25 cellular contexts compared by ENCODE assay signal in genomic region chr2:29983308-29983707, GRCh38.
"Had no signal": no experiment of that assay in that cellular context is flagged by ENCODE, and none has a peak within 500 bp of the region (broad histone marks: within the 10 kb centered on the region; RNA-seq: fewer than 3 reads in every experiment).

No MANE protein-coding gene starts in this region.

- H3K4me1 ChIP-seq: adrenal gland, body of pancreas had no signal

- H3K27me3 ChIP-seq: adrenal gland, body of pancreas had no signal

- H3K9me3 ChIP-seq: adrenal gland, body of pancreas had no signal

- H3K36me3 ChIP-seq: adrenal gland had no signal

- DNase-seq: activated CD4-positive, alpha-beta memory T cell treated with anti-CD3 and anti-CD28 coated beads for 36 hours; activated CD4-positive, alpha-beta T cell treated with anti-CD3 and anti-CD28 coated beads for 36 hours; activated CD4-positive, alpha-beta T cell treated with anti-CD3 and anti-CD28 coated beads, Interleukin-2, amount 10 ng/mL, durations not matched to agents 24 days and 14 days; activated CD4-positive, CD25-positive, alpha-beta regulatory T cell; activated CD4-positive, CD25-positive, alpha-beta regulatory T cell treated with anti-CD3 and anti-CD28 coated beads, Interleukin-2, amount 50 U/mL, for 72 hours; activated CD8-positive, alpha-beta memory T cell treated with anti-CD3 and anti-CD28 coated beads, Interleukin-2, amount 10 ng/mL, durations not matched to agents 7 days and 5 days; activated CD8-positive, alpha-beta memory T cell treated with anti-CD3 and anti-CD28 coated beads, Interleukin-2, amount 50 U/mL, for 4 hours; activated CD8-positive, alpha-beta T cell treated with anti-CD3 and anti-CD28 coated beads, Interleukin-2, amount 10 ng/mL, durations not matched to agents 7 days and 5 days; activated effector memory CD4-positive, alpha-beta T cell treated with anti-CD3 and anti-CD28 coated beads, Interleukin-2, amount 50 U/mL, for 16 hours; activated naive CD4-positive, alpha-beta T cell treated with anti-CD3 and anti-CD28 coated beads for 36 hours; activated naive CD8-positive, alpha-beta T cell treated with anti-CD3 and anti-CD28 coated beads for 36 hours; activated naive CD8-positive, alpha-beta T cell treated with anti-CD3 and anti-CD28 coated beads, Interleukin-2, amount 50 U/mL, for 24 hours; activated T-cell treated with anti-CD3 and anti-CD28 coated beads, Interleukin-2, amount 50 U/mL, for 1 hour; activated T-cell treated with anti-CD3 and anti-CD28 coated beads, Interleukin-2, amount 50 U/mL, for 48 hours; adrenal gland; amygdala; aorta; body of pancreas; caudate nucleus; effector CD8-positive, alpha-beta T cell; foreskin fibroblast; head of caudate nucleus; T-helper 1 cell; T-helper 17 cell; T1000 had no signal

- H3K4me3 ChIP-seq: adrenal gland, body of pancreas had no signal

- H3K27ac ChIP-seq: adrenal gland, body of pancreas had no signal
